9 cellular contexts compared by ENCODE assay signal in genomic region chr10:27746364-27747095, GRCh38. TPM values are rescaled to one million over a fixed set of nuclear protein-coding genes. Genes with fewer than 3 reads are reported as not detected.
A peak's percentile ranks its signal among the peaks of the same experiment; 100 is the strongest.
DNase-seq lines count a peak whose midpoint lies in the region; ATAC-seq and TF ChIP-seq lines count a peak whose summit lies in the region.
"Had no signal": no experiment of that assay in that cellular context is flagged by ENCODE, and none has a peak within 500 bp of the region (broad histone marks: within the 10 kb centered on the region; RNA-seq: fewer than 3 reads in every experiment).

No MANE protein-coding gene starts in this region.

- peak overlapping the region; percentile 62 for H3K4me3 Mint-ChIP-seq in activated T-cell treated with anti-CD3 and anti-CD28 coated beads, Interleukin-2, amount 50 U/mL, for 4 hours

- H3K9me3 Mint-ChIP-seq in activated T-cell treated with anti-CD3 and anti-CD28 coated beads, Interleukin-2, amount 50 U/mL, for 4 hours: no peaks in the 10 kb centered on the region

- no peak for TF ChIP-seq CTCF in GM13976 (IDR thresholded peaks at IDR 0.05; ENCODE audit: borderline replicate concordance, control extremely low read depth, extremely low read depth, insufficient read depth, missing control alignments)

- H3K4me1 Mint-ChIP-seq in activated T-cell treated with anti-CD3 and anti-CD28 coated beads, Interleukin-2, amount 50 U/mL, for 4 hours (ENCODE audit: low read depth): peaks cover 36% of the 10 kb centered on the region

- DNase-seq in GM13976 (ENCODE audit: low spot score) (peak; percentile 12), NOMO-1 (lab: John Stamatoyannopoulos, UW; ENCODE audit: unreplicated experiment in 2 of 2) (no peak), NCI-H524 treated with DMSO at 0.1 percent for 48 hours (lab: John Stamatoyannopoulos, UW) (no peak)
- no peak for DNase-seq in activated T-cell treated with anti-CD3 and anti-CD28 coated beads, Interleukin-2, amount 50 U/mL, for 4 hours
- peak; percentile 6 for DNase-seq in stimulated activated CD4-positive, alpha-beta T cell treated with anti-CD3 and anti-CD28 coated beads, Interleukin-4, amount 100 ng/mL, for 1 hour
- DNase-seq: hippocampal formation had no signal

- in situ Hi-C loops in GM13976 (cut with MboI; ENCODE audit: low sequenced_read_pairs, unreplicated experiment): no loop called here

- no peaks in the 10 kb centered on the region for H3K36me3 Mint-ChIP-seq in activated T-cell treated with anti-CD3 and anti-CD28 coated beads, Interleukin-2, amount 50 U/mL, for 4 hours (ENCODE audit: insufficient read depth)

- ATAC-seq in activated T-cell treated with anti-CD3 and anti-CD28 coated beads, Interleukin-2, amount 50 U/mL, for 4 hours: no peak
- ATAC-seq in HG03097 (IDR thresholded peaks at IDR 0.05; ENCODE audit: low FRiP score, unreplicated experiment): no peak
- no peak for ATAC-seq in HG02610 (IDR thresholded peaks at IDR 0.05; ENCODE audit: unreplicated experiment)

- peak overlapping the region; percentile 51 for H3K4me3 ChIP-seq in iPS-11a (ENCODE audit: low read depth, low read length)

- H3K27me3 Mint-ChIP-seq in activated T-cell treated with anti-CD3 and anti-CD28 coated beads, Interleukin-2, amount 50 U/mL, for 4 hours (ENCODE audit: low read depth): peaks cover 60% of the 10 kb centered on the region

RNA-seq across cellular contexts. Expression of gene MKX, which starts 0.9 kb away (rescaled TPM):
- under 1 TPM; 0.37 to 0.95 (median 0.38) TPM for total RNA-seq in activated T-cell treated with anti-CD3 and anti-CD28 coated beads, Interleukin-2, amount 50 U/mL, for 4 hours

Comparison
In these comparisons a context has a peak if more than half of its experiments do, and no peak if none do; other contexts are left out.
1. DNase-seq: peak in GM13976 (single experiment) and stimulated activated CD4-positive, alpha-beta T cell treated with anti-CD3 and anti-CD28 coated beads, Interleukin-4, amount 100 ng/mL, for 1 hour (single experiment); none in activated T-cell treated with anti-CD3 and anti-CD28 coated beads, Interleukin-2, amount 50 U/mL, for 4 hours (single experiment), NOMO-1 (0 of 2) and NCI-H524 treated with DMSO at 0.1 percent for 48 hours (single experiment).